In genomic region chr15:95304874-95305271, GRCh38 we compare ENCODE assay signal across 1 cellular context.
TF ChIP-seq lines count a peak whose summit lies in the region.

No MANE protein-coding gene starts in this region.

TF ChIP-seq in WTC11, 78 proteins besides CTCF, POLR2A, EP300 and RAD21 (continued from another document):
- TF ChIP-seq STAT6 (CRISPR knock-in tag; conservative IDR thresholded peaks at IDR 0.05; ENCODE audit: low read depth) (no peak), NR3C1 (CRISPR knock-in tag; conservative IDR thresholded peaks at IDR 0.05; ENCODE audit: low read depth) (no peak), GRHL2 (CRISPR knock-in tag; IDR thresholded peaks at IDR 0.05; ENCODE audit: insufficient replicate concordance, severe bottlenecking) (no peak), CREM (CRISPR knock-in tag; IDR thresholded peaks at IDR 0.05) (no peak), ZBTB43 (CRISPR knock-in tag; IDR thresholded peaks at IDR 0.05) (no peak), CREB1 (CRISPR knock-in tag; IDR thresholded peaks at IDR 0.05) (no peak)
